1 cellular context compared by ENCODE assay signal in the genomic region with DNA sequence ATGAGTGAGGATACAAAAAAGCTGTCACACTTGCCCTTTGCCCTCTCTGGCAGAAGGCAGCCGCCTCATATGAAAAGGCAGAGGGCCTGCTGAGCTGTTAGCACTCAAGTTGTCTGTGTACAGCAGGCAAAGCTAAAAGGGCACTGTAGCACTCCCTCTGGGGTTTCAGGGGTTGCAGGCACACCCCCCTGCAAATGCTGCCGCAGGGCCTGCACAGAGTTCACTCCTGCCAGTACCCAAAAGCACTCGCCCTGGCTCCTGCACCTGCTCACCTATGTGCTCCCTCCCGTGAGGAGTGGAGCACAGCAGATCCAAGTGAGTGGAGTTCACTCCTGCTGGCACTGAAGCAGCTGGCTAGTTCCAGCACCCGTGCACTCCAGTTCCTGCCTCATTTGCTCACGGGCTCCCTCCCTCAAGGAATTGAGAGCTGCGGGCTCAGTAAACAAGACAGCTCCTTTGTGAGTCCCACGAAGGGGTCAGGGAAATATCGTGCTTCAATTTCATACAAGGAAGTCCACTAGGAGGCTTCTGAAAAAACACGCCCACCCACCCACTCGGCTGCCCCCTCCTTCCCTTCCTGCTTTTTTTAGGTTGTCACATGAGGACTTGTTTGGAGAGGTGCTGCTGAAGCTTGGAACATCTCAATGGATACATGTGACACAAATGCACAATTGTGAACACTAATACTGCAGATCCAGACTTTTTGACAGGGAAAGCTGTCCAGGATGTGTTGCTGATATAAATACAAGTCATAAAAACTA.
TF ChIP-seq lines count a peak whose summit lies in the region.

No MANE protein-coding gene starts in this region.

TF ChIP-seq in HepG2, 621 proteins besides CTCF, POLR2A, EP300 and RAD21 (continued from another document):
- TF ChIP-seq GLI4 (CRISPR knock-in tag; IDR thresholded peaks at IDR 0.05; ENCODE audit: borderline replicate concordance) (peak; percentile 47; the same call in 1 of the 2 replicates), ZMYM4 (CRISPR knock-in tag; IDR thresholded peaks at IDR 0.05) (peak; percentile 36; the same call in 1 of the 2 replicates), KDM5B (CRISPR knock-in tag; IDR thresholded peaks at IDR 0.05; ENCODE audit: borderline replicate concordance) (peak; percentile 47; the same call in 1 of the 2 replicates), HES4 (CRISPR knock-in tag; IDR thresholded peaks at IDR 0.05; ENCODE audit: borderline replicate concordance) (0 out of 2 replicates have a peak, but pooled peaks have one; percentile 42), ZNF768 (CRISPR knock-in tag; IDR thresholded peaks at IDR 0.05) (peak; percentile 42; the same call in 1 of the 2 replicates), MYC (CRISPR knock-in tag; IDR thresholded peaks at IDR 0.05; ENCODE audit: borderline replicate concordance) (0 out of 2 replicates have a peak, but pooled peaks have one; percentile 16), ZNF44 (CRISPR knock-in tag; IDR thresholded peaks at IDR 0.05) (no peak), ZFX (CRISPR knock-in tag; IDR thresholded peaks at IDR 0.05; ENCODE audit: low read depth) (peak; percentile 38; the same call in 1 of the 2 replicates), ZNF12 (CRISPR knock-in tag; IDR thresholded peaks at IDR 0.05) (no peak), NR2F6 (IDR thresholded peaks at IDR 0.05) (no peak), NR2F6 (CRISPR knock-in tag; IDR thresholded peaks at IDR 0.05) (peak; percentile 15; the same call in 1 of the 2 replicates)
- TF ChIP-seq, protein P1, sequence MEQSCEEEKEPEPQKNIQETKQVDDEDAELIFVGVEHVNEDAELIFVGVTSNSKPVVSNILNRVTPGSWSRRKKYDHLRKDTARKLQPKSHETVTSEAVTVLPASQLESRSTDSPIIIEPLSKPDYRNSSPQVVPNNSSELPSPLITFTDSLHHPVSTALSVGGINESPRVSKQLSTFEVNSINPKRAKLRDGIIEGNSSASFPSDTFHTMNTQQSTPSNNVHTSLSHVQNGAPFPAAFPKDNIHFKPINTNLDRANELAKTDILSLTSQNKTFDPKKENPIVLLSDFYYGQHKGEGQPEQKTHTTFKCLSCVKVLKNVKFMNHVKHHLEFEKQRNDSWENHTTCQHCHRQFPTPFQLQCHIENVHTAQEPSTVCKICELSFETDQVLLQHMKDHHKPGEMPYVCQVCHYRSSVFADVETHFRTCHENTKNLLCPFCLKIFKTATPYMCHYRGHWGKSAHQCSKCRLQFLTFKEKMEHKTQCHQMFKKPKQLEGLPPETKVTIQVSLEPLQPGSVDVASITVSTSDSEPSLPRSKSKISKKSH (CRISPR knock-in tag; IDR thresholded peaks at IDR 0.05; ENCODE audit: borderline replicate concordance) = peak; percentile 78; the same call in 1 of the 2 replicates
- TF ChIP-seq, protein P2, sequence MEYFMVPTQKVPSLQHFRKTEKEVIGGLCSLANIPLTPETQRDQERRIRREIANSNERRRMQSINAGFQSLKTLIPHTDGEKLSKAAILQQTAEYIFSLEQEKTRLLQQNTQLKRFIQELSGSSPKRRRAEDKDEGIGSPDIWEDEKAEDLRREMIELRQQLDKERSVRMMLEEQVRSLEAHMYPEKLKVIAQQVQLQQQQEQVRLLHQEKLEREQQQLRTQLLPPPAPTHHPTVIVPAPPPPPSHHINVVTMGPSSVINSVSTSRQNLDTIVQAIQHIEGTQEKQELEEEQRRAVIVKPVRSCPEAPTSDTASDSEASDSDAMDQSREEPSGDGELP (IDR thresholded peaks at IDR 0.05; ENCODE audit: borderline replicate concordance, low read depth) = peak; percentile 22; the same call in 1 of the 2 replicates
